ENCODE assay signal across 22 cellular contexts in genomic region chr10:88537337-88537736, GRCh38. TPM values are rescaled to one million over a fixed set of nuclear protein-coding genes. Genes with fewer than 3 reads are reported as not detected.
"Had no signal": no experiment of that assay in that cellular context is flagged by ENCODE, and none has a peak within 500 bp of the region (broad histone marks: within the 10 kb centered on the region; RNA-seq: fewer than 3 reads in every experiment).

No MANE protein-coding gene starts in this region.

- H3K36me3 ChIP-seq: ascending aorta, neutrophil, pancreas, sigmoid colon, transverse colon had no signal

- H3K27ac ChIP-seq: ascending aorta, hepatocyte, neutrophil, pancreas, transverse colon had no signal

- H3K9me3 Mint-ChIP-seq: activated CD4-positive, alpha-beta memory T cell treated with anti-CD3 and anti-CD28 coated beads, Interleukin-2, amount 10 ng/mL, durations not matched to agents 7 days and 5 days; activated naive CD4-positive, alpha-beta T cell treated with anti-CD3 and anti-CD28 coated beads for 36 hours; activated T-cell treated with anti-CD3 and anti-CD28 coated beads, Interleukin-2, amount 50 U/mL, for 24 hours; activated T-helper 2 cell treated with anti-CD3 and anti-CD28 coated beads, Interferon-gamma antibody, Interleukin-2, Interleukin-4, amounts not matched to agents 10 μg/mL and 5 μg/mL and 100 μg/mL, durations not matched to agents 14 hours and 24 hours and 36 hours; dendritic cell treated with granulocyte-macrophage colony-stimulating factor and Interleukin-4, amounts not matched to agents 40 ng/mL and 50 ng/mL, for 4 days; natural killer cell; T-helper 2 cell treated with Interferon-gamma antibody and Interleukin-4, amounts not matched to agents 5 μg/mL and 100 μg/mL, for 36 hours; WTC11 had no signal

- H3K4me1 Mint-ChIP-seq: activated CD4-positive, alpha-beta memory T cell treated with anti-CD3 and anti-CD28 coated beads, Interleukin-2, amount 10 ng/mL, durations not matched to agents 7 days and 5 days; natural killer cell had no signal

- H3K4me2 ChIP-seq: hepatocyte had no signal

- H3K27ac Mint-ChIP-seq: activated CD4-positive, alpha-beta memory T cell treated with anti-CD3 and anti-CD28 coated beads, Interleukin-2, amount 10 ng/mL, durations not matched to agents 7 days and 5 days; activated naive CD4-positive, alpha-beta T cell treated with anti-CD3 and anti-CD28 coated beads for 36 hours; activated T-cell treated with anti-CD3 and anti-CD28 coated beads, Interleukin-2, amount 50 U/mL, for 24 hours; activated T-helper 2 cell treated with anti-CD3 and anti-CD28 coated beads, Interferon-gamma antibody, Interleukin-2, Interleukin-4, amounts not matched to agents 10 μg/mL and 5 μg/mL and 100 μg/mL, durations not matched to agents 14 hours and 24 hours and 36 hours; dendritic cell treated with granulocyte-macrophage colony-stimulating factor and Interleukin-4, amounts not matched to agents 40 ng/mL and 50 ng/mL, for 4 days; natural killer cell; T-helper 2 cell treated with Interferon-gamma antibody and Interleukin-4, amounts not matched to agents 5 μg/mL and 100 μg/mL, for 36 hours; WTC11 had no signal

- H3K4me3 Mint-ChIP-seq: activated CD4-positive, alpha-beta memory T cell treated with anti-CD3 and anti-CD28 coated beads, Interleukin-2, amount 10 ng/mL, durations not matched to agents 7 days and 5 days; activated naive CD4-positive, alpha-beta T cell treated with anti-CD3 and anti-CD28 coated beads for 36 hours; activated T-cell treated with anti-CD3 and anti-CD28 coated beads, Interleukin-2, amount 50 U/mL, for 24 hours; dendritic cell treated with granulocyte-macrophage colony-stimulating factor and Interleukin-4, amounts not matched to agents 40 ng/mL and 50 ng/mL, for 4 days; natural killer cell; T-helper 2 cell treated with Interferon-gamma antibody and Interleukin-4, amounts not matched to agents 5 μg/mL and 100 μg/mL, for 36 hours; WTC11 had no signal

- FAIRE-seq: pancreas had no signal

- H3K27me3 ChIP-seq: ascending aorta, hepatocyte, neutrophil, pancreas, sigmoid colon, transverse colon had no signal

- H2AFZ ChIP-seq: hepatocyte had no signal

- ATAC-seq: esophagus mucosa; natural killer cell; stimulated activated naive CD8-positive, alpha-beta T cell treated with anti-CD3 and anti-CD28 coated beads, Interleukin-15, Interleukin-2, amounts not matched to agents 100 U/mL and 50 U/mL, for 24 hours; WTC11 had no signal

- H3K36me3 Mint-ChIP-seq: natural killer cell, WTC11 had no signal

- H3K9me3 ChIP-seq: ascending aorta, neutrophil, pancreas, sigmoid colon, transverse colon had no signal

- H3K4me3 ChIP-seq: ascending aorta, hepatocyte, pancreas, sigmoid colon, transverse colon had no signal

- H3K4me1 ChIP-seq: sigmoid colon, transverse colon had no signal

- DNase-seq: activated CD4-positive, alpha-beta memory T cell treated with anti-CD3 and anti-CD28 coated beads, Interleukin-2, amount 10 ng/mL, durations not matched to agents 7 days and 5 days; activated CD4-positive, alpha-beta T cell treated with anti-CD3 and anti-CD28 coated beads for 48 hours; activated naive CD4-positive, alpha-beta T cell treated with anti-CD3 and anti-CD28 coated beads for 36 hours; activated T-cell treated with anti-CD3 and anti-CD28 coated beads, Interleukin-2, amount 50 U/mL, for 24 hours; effector CD8-positive, alpha-beta T cell; mesendoderm; natural killer cell; pancreas; sigmoid colon; stimulated activated CD4-positive, alpha-beta T cell treated with anti-CD3 and anti-CD28 coated beads, Interleukin-12 subunit alpha, Interleukin-12 subunit beta, amount 100 ng/mL, for 4 hours; stimulated activated CD4-positive, alpha-beta T cell treated with anti-CD3 and anti-CD28 coated beads, Interleukin-2, amount 100 ng/mL, for 24 hours; stimulated activated naive CD8-positive, alpha-beta T cell treated with anti-CD3 and anti-CD28 coated beads, Interleukin-15, Interleukin-2, amounts not matched to agents 100 U/mL and 50 U/mL, for 24 hours; transverse colon had no signal

- H3K27me3 Mint-ChIP-seq: activated T-cell treated with anti-CD3 and anti-CD28 coated beads, Interleukin-2, amount 50 U/mL, for 24 hours; dendritic cell treated with granulocyte-macrophage colony-stimulating factor and Interleukin-4, amounts not matched to agents 40 ng/mL and 50 ng/mL, for 4 days had no signal

- H3K79me2 ChIP-seq: hepatocyte had no signal

RNA-seq across cellular contexts. Expression of gene LIPJ, which starts 49.2 kb away (rescaled TPM):
- total RNA-seq: activated CD4-positive, alpha-beta memory T cell treated with anti-CD3 and anti-CD28 coated beads, Interleukin-2, amount 10 ng/mL, durations not matched to agents 7 days and 5 days; activated naive CD4-positive, alpha-beta T cell treated with anti-CD3 and anti-CD28 coated beads for 36 hours; activated T-helper 2 cell treated with anti-CD3 and anti-CD28 coated beads, Interferon-gamma antibody, Interleukin-2, Interleukin-4, amounts not matched to agents 10 μg/mL and 5 μg/mL and 100 μg/mL, durations not matched to agents 14 hours and 24 hours and 36 hours; ascending aorta; glomerular endothelial cell had no signal
